ENCODE assay signal across 10 cellular contexts in genomic region chr7:44103566-44103940, GRCh38. TPM values are rescaled to one million over a fixed set of nuclear protein-coding genes. Genes with fewer than 3 reads are reported as not detected.
DNase-seq lines count a peak whose midpoint lies in the region; ATAC-seq, FAIRE-seq and TF ChIP-seq lines count a peak whose summit lies in the region.
"Had no signal": no experiment of that assay in that cellular context is flagged by ENCODE, and none has a peak within 500 bp of the region (broad histone marks: within the 10 kb centered on the region; RNA-seq: fewer than 3 reads in every experiment).

No MANE protein-coding gene starts in this region.

- H2BK5ac ChIP-seq in H1 (ENCODE audit: low read depth, low read length) = peak overlapping the region; percentile 35; the same call in 1 of the 2 replicates

- TF ChIP-seq RAD21 in H1 (IDR thresholded peaks at IDR 0.05 in 1 of 2, conservative IDR thresholded peaks at IDR 0.05 in 1 of 2; ENCODE audit: low read depth in 2 of 2, low read length in 2 of 2) = no peak

- peak overlapping the region; percentile 18 for H4K5ac ChIP-seq in H1 (ENCODE audit: insufficient read length, low read depth, low read length)

- H3K4me1 ChIP-seq in heart left ventricle = peaks cover 0 to 63% (median 27%) of the 10 kb centered on the region in 12 donors
- peaks cover 0 to 12% (median 9%) of the 10 kb centered on the region in 4 experiments; a peak in 6 of 7 replicates for H3K4me1 ChIP-seq in H1 (replicated peaks in 1 of 4; ENCODE audit: control insufficient read depth in 3 of 4, insufficient read depth in 4 of 4, low read length in 3 of 4)
- peaks cover 66% of the 10 kb centered on the region for H3K4me1 ChIP-seq in vagina

- no peak for FAIRE-seq in H1 (lab: Jason Lieb, UNC)

- CTCF ChIA-PET in H1 (lab: Charles Lee; ENCODE audit: partially characterized antibody) = interaction anchor here (1.0 to 2.7 kb wide), 2 partner anchors 17 to 53 kb away, joined by 3 to 13 read pairs; no protein-coding TSS in a partner anchor

- H3K9ac ChIP-seq in H1 (replicated peaks in 1 of 4; ENCODE audit: extremely low read depth in 1 of 4, low read depth in 3 of 4, low read length in 3 of 4) = no peak overlapping the region

- H3K23me2 ChIP-seq in H1 (ENCODE audit: low read depth, low read length) = peaks cover 15% of the 10 kb centered on the region

- peak overlapping the region in 9 of 12 donors; percentile 23 to 76 (median 65) for H3K4me3 ChIP-seq in heart left ventricle
- peak overlapping the region; percentile 33 to 87 (median 58) for H3K4me3 ChIP-seq in H1 (ENCODE audit: extremely low read depth in 1 of 4, insufficient read depth in 2 of 4, low read depth in 3 of 4, low read length in 4 of 4)
- H3K4me3 ChIP-seq in vagina = peak overlapping the region; percentile 56 to 72

- H3K36me3 Mint-ChIP-seq in neural crest cell (ENCODE audit: low read depth) = peaks cover 2% of the 10 kb centered on the region

- no peak overlapping the region for H2BK20ac ChIP-seq in H1 (ENCODE audit: low read length)

- peaks cover 0 to 17% (median 0%) of the 10 kb centered on the region in 9 donors for H3K36me3 ChIP-seq in heart left ventricle
- H3K36me3 ChIP-seq in H1 (ENCODE audit: control insufficient read depth in 2 of 4, insufficient read depth in 4 of 4, low read length in 3 of 4) = no peaks in the 10 kb centered on the region; a peak in 2 of 8 replicates
- H3K36me3 ChIP-seq in vagina = peaks cover 0 to 21% of the 10 kb centered on the region in 2 donors

- H3K56ac ChIP-seq in H1 (replicated peaks; ENCODE audit: insufficient read length, low read depth, low read length) = no peak overlapping the region

- H4K91ac ChIP-seq in H1 (replicated peaks; ENCODE audit: insufficient read length, low read length) = no peak overlapping the region

- 62 to 84% (median 73%) methylated on average over 7 to 8 of the region's 8 CpGs for WGBS in heart left ventricle, 4 donors
- WGBS in H1 (ENCODE audit: extremely low coverage in 1 of 2, insufficient coverage in 1 of 2, insufficient read length in 1 of 2, insufficient replicate concordance in 2 of 2, low coverage in 1 of 2, low lambda C conversion rate in 2 of 2, missing lambda C conversion rate in 1 of 2), 2 experiments = 44% methylated on average over 8 of the region's 8 CpGs; no CpG with 5 or more reads in 1 of the 2 experiments

- H3K4ac ChIP-seq in H1 (replicated peaks; ENCODE audit: insufficient read length, low read depth, low read length) = no peak overlapping the region

- H3K27me3 Mint-ChIP-seq in neural crest cell (ENCODE audit: low read depth) = no peaks in the 10 kb centered on the region

- H3K23ac ChIP-seq in H1 (ENCODE audit: insufficient read length) = no peak overlapping the region

- no peak overlapping the region; the same call in none of the 2 replicates for H3K18ac ChIP-seq in H1 (ENCODE audit: extremely low read depth, low read length)

- H2AFZ ChIP-seq in H1 (ENCODE audit: low read length) = no peak overlapping the region; the same call in 1 of the 2 replicates

- H3K79me2 ChIP-seq in H1 (ENCODE audit: control insufficient read depth in 1 of 2, insufficient read depth in 2 of 2, low read length in 2 of 2) = no peaks in the 10 kb centered on the region; a peak in 1 of 4 replicates

- no peak overlapping the region for H2BK15ac ChIP-seq in H1 (ENCODE audit: low read length)

- TF ChIP-seq CTCF in heart left ventricle (IDR thresholded peaks at IDR 0.05) = no peak
- no peak for TF ChIP-seq CTCF in H1 (IDR thresholded peaks at IDR 0.05; ENCODE audit: control extremely low read depth in 1 of 3, insufficient read depth in 1 of 3, low read depth in 1 of 3, low read length in 3 of 3)
- TF ChIP-seq CTCF in neural crest cell (conservative IDR thresholded peaks at IDR 0.05) = no peak
- TF ChIP-seq CTCF in vagina (IDR thresholded peaks at IDR 0.05) = no peak

- POLR2A ChIA-PET in H1 (lab: Charles Lee; ENCODE audit: partially characterized antibody) = no interaction called here

- H3K27ac Mint-ChIP-seq in neural crest cell (ENCODE audit: unreplicated experiment) = no peak overlapping the region

- H3K9me3 ChIP-seq in heart left ventricle (no peaks in the 10 kb centered on the region), H1 (ENCODE audit: insufficient read depth in 2 of 2, low read depth in 1 of 2, low read length in 1 of 2) (no peaks in the 10 kb centered on the region), vagina (no peaks in the 10 kb centered on the region)
- H3K9me3 ChIP-seq: MG63 had no signal

- TF ChIP-seq POLR2A in heart left ventricle (IDR thresholded peaks at IDR 0.05) (no peak), H1 (IDR thresholded peaks at IDR 0.05; ENCODE audit: control extremely low read depth in 1 of 2, low read depth in 2 of 2, low read length in 2 of 2) (no peak), vagina (IDR thresholded peaks at IDR 0.05) (no peak)

- no peak for DNase-seq in heart left ventricle
- DNase-seq in cardiac septum (ENCODE audit: low spot score) = no peak
- no peak for DNase-seq in H1 (ENCODE audit: low read depth in 1 of 2, low spot score in 2 of 2)
- no peak for DNase-seq in neural crest cell (ENCODE audit: low read depth, low spot score)
- no peak for DNase-seq in vagina (ENCODE audit: extremely low spot score in 2 of 2)
- no peak for DNase-seq in foreskin melanocyte
- no peak for DNase-seq in HuH-7.5 (ENCODE audit: low spot score)
- DNase-seq in UCSD-AML1 (lab: John Stamatoyannopoulos, UW; ENCODE audit: unreplicated experiment) = no peak
- DNase-seq: stimulated activated naive CD4-positive, alpha-beta T cell treated with Interleukin-2 at 50 U/mL for 16 hours had no signal

- H3K27ac ChIP-seq in heart left ventricle (peak overlapping the region in 8 of 12 donors; percentile 41 to 88 (median 72)), H1 (ENCODE audit: low read depth, low read length) (no peak overlapping the region), vagina (peak overlapping the region; percentile 98)

- no peak overlapping the region for H2BK120ac ChIP-seq in H1 (replicated peaks; ENCODE audit: low read depth, low read length)

- peak overlapping the region; percentile 60; the same call in 1 of the 2 replicates for H2BK12ac ChIP-seq in H1 (ENCODE audit: low read depth, low read length)

- H3K14ac ChIP-seq in H1 (ENCODE audit: insufficient read length) = no peak overlapping the region

- intact Hi-C loops in heart left ventricle (cut with DNase I) (no loop called here), cardiac septum (cut with DNase I) (loop anchor here (2.0 kb wide), 1 partner anchor 15 kb away; no protein-coding TSS in a partner anchor), vagina (cut with DNase I) (no loop called here)

- peaks cover 2 to 3% of the 10 kb centered on the region in 2 experiments for H4K20me1 ChIP-seq in H1 (replicated peaks in 1 of 2; ENCODE audit: control insufficient read depth in 1 of 2, insufficient read depth in 2 of 2, low read length in 2 of 2)

- ATAC-seq in heart left ventricle = peak in 1 of 4 donors; percentile 2

- H2AK5ac ChIP-seq in H1 (ENCODE audit: low read depth, low read length) = no peak overlapping the region

- H3K4me2 ChIP-seq in H1 (ENCODE audit: insufficient read depth in 1 of 2, low read depth in 2 of 2, low read length in 2 of 2) = peak overlapping the region; percentile 65 to 98

- H3K4me3 Mint-ChIP-seq in neural crest cell = peak overlapping the region; percentile 81

- H3K27me3 ChIP-seq in heart left ventricle (peaks cover 0 to 18% (median 0%) of the 10 kb centered on the region in 9 donors), H1 (replicated peaks in 1 of 4; ENCODE audit: control insufficient read depth in 3 of 4, extremely low read depth in 1 of 4, insufficient read depth in 3 of 4, low read length in 3 of 4) (peaks cover 0 to 29% (median 16%) of the 10 kb centered on the region in 4 experiments; a peak in 6 of 7 replicates), vagina (no peaks in the 10 kb centered on the region)
- H3K27me3 ChIP-seq: MG63 had no signal

- no peak for TF ChIP-seq EP300 in H1 (IDR thresholded peaks at IDR 0.05; ENCODE audit: borderline replicate concordance in 1 of 2, low read depth in 2 of 2, low read length in 2 of 2)

- no peaks in the 10 kb centered on the region for H3K9me3 Mint-ChIP-seq in neural crest cell

- H4K8ac ChIP-seq in H1 (ENCODE audit: extremely low read depth, insufficient read depth, low read length) = no peak overlapping the region; the same call in 1 of the 2 replicates

- peaks cover 4% of the 10 kb centered on the region; the same call in 1 of the 2 replicates for H3K79me1 ChIP-seq in H1 (ENCODE audit: low read depth, low read length)

- H3K4me1 Mint-ChIP-seq in neural crest cell = peaks cover 22% of the 10 kb centered on the region

RNA-seq across cellular contexts. Expression of gene AEBP1, which starts 0.6 kb away (rescaled TPM):
- 10 to 100 TPM; 15.2 to 51.1 (median 25.4) TPM for total RNA-seq in heart left ventricle
- polyA plus RNA-seq in heart left ventricle = 10 to 100 TPM; 10.9 to 20.2 TPM
- 93.1 TPM for total RNA-seq in cardiac septum
- total RNA-seq in H1 (2021; fragmentation: NEBNext Ultra II Directional; extraction: Animal tissue kit (Norgen Biotek cat#: 25700)) = 39.4 and 41.2 TPM in 2 replicates
- 10.4 and 18.4 TPM in 2 replicates for polyA plus RNA-seq in H1 (2011; rRNA removed)
- polyA plus RNA-seq in H1 (2011; cell fraction: cytosol; rRNA removed) = 9.4 TPM
- polyA plus RNA-seq in H1 (2011; cell fraction: nucleus; rRNA removed) = 49.1 TPM
- 29.7 to 44.2 TPM (median 41.7 TPM) in 4 replicates for polyA plus RNA-seq in H1 (2012, experiment 1 of 2)
- polyA plus RNA-seq in H1 (2012, experiment 2 of 2) = 26.9 TPM
- 44.5 TPM for polyA plus RNA-seq in H1 (2013, experiment 1 of 2)
- 41.1 TPM for polyA plus RNA-seq in H1 (2013, experiment 2 of 2)
- polyA minus RNA-seq in H1 (2011; rRNA and poly(A)+ RNA removed) = 8.0 and 10.4 TPM in 2 replicates
- 16.9 TPM for polyA minus RNA-seq in H1 (2011; cell fraction: cytosol; rRNA and poly(A)+ RNA removed)
- polyA minus RNA-seq in H1 (2011; cell fraction: nucleus; rRNA and poly(A)+ RNA removed) = 15.4 TPM
- 70.5 and 72.6 TPM in 2 replicates for total RNA-seq in neural crest cell
- total RNA-seq in vagina = 321 TPM

RNA-seq across cellular contexts. Expression of gene POLD2, which starts 19.8 kb away (rescaled TPM):
- 100 to 1,000 TPM in 1 of 9 donors, 10 to 100 TPM in 8; 74.1 to 150 (median 89.2) TPM for total RNA-seq in heart left ventricle
- 100 to 1,000 TPM in 1 of 2 donors, 10 to 100 TPM in 1; 67.0 to 176 TPM for polyA plus RNA-seq in heart left ventricle
- 88.1 TPM for total RNA-seq in cardiac septum
- 148 TPM in 2 replicates for total RNA-seq in H1 (2021; fragmentation: NEBNext Ultra II Directional; extraction: Animal tissue kit (Norgen Biotek cat#: 25700))
- 214 and 289 TPM in 2 replicates for polyA plus RNA-seq in H1 (2011; rRNA removed)
- 206 TPM for polyA plus RNA-seq in H1 (2011; cell fraction: cytosol; rRNA removed)
- 348 TPM for polyA plus RNA-seq in H1 (2011; cell fraction: nucleus; rRNA removed)
- polyA plus RNA-seq in H1 (2012, experiment 1 of 2) = 147 to 186 TPM (median 179 TPM) in 4 replicates
- polyA plus RNA-seq in H1 (2012, experiment 2 of 2) = 203 TPM
- 97.2 TPM for polyA plus RNA-seq in H1 (2013, experiment 1 of 2)
- 100 TPM for polyA plus RNA-seq in H1 (2013, experiment 2 of 2)
- 98.1 and 115 TPM in 2 replicates for polyA minus RNA-seq in H1 (2011; rRNA and poly(A)+ RNA removed)
- 58.5 TPM for polyA minus RNA-seq in H1 (2011; cell fraction: cytosol; rRNA and poly(A)+ RNA removed)
- 88.3 TPM for polyA minus RNA-seq in H1 (2011; cell fraction: nucleus; rRNA and poly(A)+ RNA removed)
- total RNA-seq in neural crest cell = 159 and 167 TPM in 2 replicates
- total RNA-seq in vagina = 42.0 TPM

RNA-seq across cellular contexts. Expression of gene POLM, which starts 21.2 kb away (rescaled TPM):
- total RNA-seq in heart left ventricle (10 to 100 TPM; 10.1 to 24.3 (median 14.0) TPM), cardiac septum (13.9 TPM), neural crest cell (21.5 and 26.0 TPM in 2 replicates), vagina (31.4 TPM)
- polyA plus RNA-seq in heart left ventricle (10 to 100 TPM; 10.3 to 13.7 TPM), H1 (2011; rRNA removed) (12.0 and 20.4 TPM in 2 replicates)
- 14.5 and 14.9 TPM in 2 replicates for total RNA-seq in H1 (2021; fragmentation: NEBNext Ultra II Directional; extraction: Animal tissue kit (Norgen Biotek cat#: 25700))
- 13.0 TPM for polyA plus RNA-seq in H1 (2011; cell fraction: cytosol; rRNA removed)
- 36.8 TPM for polyA plus RNA-seq in H1 (2011; cell fraction: nucleus; rRNA removed)
- polyA plus RNA-seq in H1 (2012, experiment 1 of 2) = 10.1 to 15.2 TPM (median 13.5 TPM) in 4 replicates
- polyA plus RNA-seq in H1 (2012, experiment 2 of 2) = 12.7 TPM
- 12.6 TPM for polyA plus RNA-seq in H1 (2013, experiment 1 of 2)
- polyA plus RNA-seq in H1 (2013, experiment 2 of 2) = 10.2 TPM
- polyA minus RNA-seq in H1 (2011; rRNA and poly(A)+ RNA removed) = 9.6 TPM in 2 replicates
- polyA minus RNA-seq in H1 (2011; cell fraction: cytosol; rRNA and poly(A)+ RNA removed) = 11.3 TPM
- polyA minus RNA-seq in H1 (2011; cell fraction: nucleus; rRNA and poly(A)+ RNA removed) = 19.8 TPM

RNA-seq across cellular contexts. Expression of gene MYL7, which starts 37.6 kb away (rescaled TPM):
- total RNA-seq in heart left ventricle = 1,000 to 10,000 TPM in 8 of 9 donors, 100 to 1,000 TPM in 1; 975 to 4,037 (median 2,357) TPM
- polyA plus RNA-seq in heart left ventricle = 1,000 to 10,000 TPM; 1,236 to 2,597 TPM
- total RNA-seq in cardiac septum = 2,493 TPM
- total RNA-seq in H1 (2021; fragmentation: NEBNext Ultra II Directional; extraction: Animal tissue kit (Norgen Biotek cat#: 25700)) = 3.3 and 3.6 TPM in 2 replicates
- polyA plus RNA-seq in H1 (2011; rRNA removed) = 1.4 and 3.4 TPM in 2 replicates
- 1.8 TPM for polyA plus RNA-seq in H1 (2011; cell fraction: cytosol; rRNA removed)
- 3.0 TPM for polyA plus RNA-seq in H1 (2011; cell fraction: nucleus; rRNA removed)
- 2.1 to 4.1 TPM (median 2.5 TPM) in 4 replicates for polyA plus RNA-seq in H1 (2012, experiment 1 of 2)
- 8.2 TPM for polyA plus RNA-seq in H1 (2012, experiment 2 of 2)
- polyA plus RNA-seq in H1 (2013, experiment 1 of 2) = 1.8 TPM
- polyA plus RNA-seq in H1 (2013, experiment 2 of 2) = 2.9 TPM
- polyA minus RNA-seq in H1 (2011; rRNA and poly(A)+ RNA removed) = 2.1 and 3.8 TPM in 2 replicates
- polyA minus RNA-seq in H1 (2011; cell fraction: cytosol; rRNA and poly(A)+ RNA removed) = not detected
- polyA minus RNA-seq in H1 (2011; cell fraction: nucleus; rRNA and poly(A)+ RNA removed) = not detected
- not detected in 2 replicates for total RNA-seq in neural crest cell
- total RNA-seq in vagina = not detected

RNA-seq across cellular contexts. Expression of gene PGAM2, which starts 38.2 kb away (rescaled TPM):
- total RNA-seq in heart left ventricle = 1,000 to 10,000 TPM in 1 of 9 donors, 100 to 1,000 TPM in 8; 300 to 1,183 (median 555) TPM
- polyA plus RNA-seq in heart left ventricle = 1,000 to 10,000 TPM in 1 of 2 donors, 100 to 1,000 TPM in 1; 242 to 2,064 TPM
- 322 TPM for total RNA-seq in cardiac septum
- 1.4 and 2.1 TPM in 2 replicates for total RNA-seq in H1 (2021; fragmentation: NEBNext Ultra II Directional; extraction: Animal tissue kit (Norgen Biotek cat#: 25700))
- 2.9 and 4.3 TPM in 2 replicates for polyA plus RNA-seq in H1 (2011; rRNA removed)
- 4.5 TPM for polyA plus RNA-seq in H1 (2011; cell fraction: cytosol; rRNA removed)
- polyA plus RNA-seq in H1 (2011; cell fraction: nucleus; rRNA removed) = 3.5 TPM
- 0.94 to 2.6 TPM (median 2.2 TPM) in 4 replicates for polyA plus RNA-seq in H1 (2012, experiment 1 of 2)
- 1.3 TPM for polyA plus RNA-seq in H1 (2012, experiment 2 of 2)
- 0.97 TPM for polyA plus RNA-seq in H1 (2013, experiment 1 of 2)
- polyA plus RNA-seq in H1 (2013, experiment 2 of 2) = 0.90 TPM
- polyA minus RNA-seq in H1 (2011; rRNA and poly(A)+ RNA removed) = 0.88 and 1.6 TPM in 2 replicates
- polyA minus RNA-seq in H1 (2011; cell fraction: cytosol; rRNA and poly(A)+ RNA removed) = not detected
- polyA minus RNA-seq in H1 (2011; cell fraction: nucleus; rRNA and poly(A)+ RNA removed) = 0.80 TPM
- total RNA-seq in neural crest cell = 1.8 and 2.4 TPM in 2 replicates
- not detected for total RNA-seq in vagina
